Comparison of ENCODE assay signal across 2 cellular contexts in the genomic region with DNA sequence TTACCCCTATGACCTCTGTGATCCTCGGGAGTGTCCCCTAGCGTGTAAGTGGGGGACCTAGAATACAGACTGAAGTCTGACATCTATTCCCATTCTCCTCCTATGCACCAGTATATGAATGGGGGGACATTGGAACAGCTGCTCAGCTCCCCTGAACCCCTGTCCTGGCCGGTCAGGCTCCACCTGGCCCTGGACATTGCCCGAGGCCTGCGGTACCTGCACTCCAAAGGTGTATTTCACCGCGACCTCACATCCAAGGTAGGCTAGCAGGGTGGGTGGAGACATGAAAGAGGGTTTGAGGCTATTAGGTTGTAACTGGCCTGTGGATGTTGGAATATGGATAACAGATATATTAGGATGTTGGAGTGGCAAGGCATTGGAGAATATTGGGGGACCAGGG.
TF ChIP-seq lines count a peak whose summit lies in the region.

No MANE protein-coding gene starts in this region.

TF ChIP-seq in A549, 52 proteins besides CTCF, POLR2A, EP300 and RAD21:
- TF ChIP-seq CHD2 (IDR thresholded peaks at IDR 0.05; ENCODE audit: low read length, partially characterized antibody) (no peak), RFX5 (IDR thresholded peaks at IDR 0.05) (no peak), MAZ (IDR thresholded peaks at IDR 0.05; ENCODE audit: borderline replicate concordance, low read depth, low read length) (no peak), BHLHE40 (IDR thresholded peaks at IDR 0.05; ENCODE audit: low read depth, low read length) (no peak), FOSL2 (IDR thresholded peaks at IDR 0.05) (no peak), FOSL2 (CRISPR knock-in tag; IDR thresholded peaks at IDR 0.05) (no peak), FOSB (CRISPR knock-in tag; IDR thresholded peaks at IDR 0.05) (no peak), ESRRA (IDR thresholded peaks at IDR 0.05; ENCODE audit: borderline replicate concordance, low read length) (no peak), CEBPB (IDR thresholded peaks at IDR 0.05) (no peak), TP53 (CRISPR knock-in tag; IDR thresholded peaks at IDR 0.05) (no peak), JUN (IDR thresholded peaks at IDR 0.05) (no peak)
- TF ChIP-seq, protein P1, sequence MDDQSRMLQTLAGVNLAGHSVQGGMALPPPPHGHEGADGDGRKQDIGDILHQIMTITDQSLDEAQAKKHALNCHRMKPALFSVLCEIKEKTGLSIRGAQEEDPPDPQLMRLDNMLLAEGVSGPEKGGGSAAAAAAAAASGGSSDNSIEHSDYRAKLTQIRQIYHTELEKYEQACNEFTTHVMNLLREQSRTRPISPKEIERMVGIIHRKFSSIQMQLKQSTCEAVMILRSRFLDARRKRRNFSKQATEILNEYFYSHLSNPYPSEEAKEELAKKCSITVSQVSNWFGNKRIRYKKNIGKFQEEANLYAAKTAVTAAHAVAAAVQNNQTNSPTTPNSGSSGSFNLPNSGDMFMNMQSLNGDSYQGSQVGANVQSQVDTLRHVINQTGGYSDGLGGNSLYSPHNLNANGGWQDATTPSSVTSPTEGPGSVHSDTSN (IDR thresholded peaks at IDR 0.05) = no peak
- TF ChIP-seq, protein P2, sequence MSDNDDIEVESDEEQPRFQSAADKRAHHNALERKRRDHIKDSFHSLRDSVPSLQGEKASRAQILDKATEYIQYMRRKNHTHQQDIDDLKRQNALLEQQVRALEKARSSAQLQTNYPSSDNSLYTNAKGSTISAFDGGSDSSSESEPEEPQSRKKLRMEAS (IDR thresholded peaks at IDR 0.05) = no peak
TF ChIP-seq in A549: peak in this region for 0.

TF ChIP-seq in GM23338, 12 proteins besides CTCF, POLR2A, EP300 and RAD21:
- TF ChIP-seq ZNF114 (CRISPR knock-in tag; IDR thresholded peaks at IDR 0.05) (no peak), NANOG (IDR thresholded peaks at IDR 0.05; ENCODE audit: borderline replicate concordance) (no peak)
